Comparison of ENCODE assay signal across 1 cellular context in the genomic region with DNA sequence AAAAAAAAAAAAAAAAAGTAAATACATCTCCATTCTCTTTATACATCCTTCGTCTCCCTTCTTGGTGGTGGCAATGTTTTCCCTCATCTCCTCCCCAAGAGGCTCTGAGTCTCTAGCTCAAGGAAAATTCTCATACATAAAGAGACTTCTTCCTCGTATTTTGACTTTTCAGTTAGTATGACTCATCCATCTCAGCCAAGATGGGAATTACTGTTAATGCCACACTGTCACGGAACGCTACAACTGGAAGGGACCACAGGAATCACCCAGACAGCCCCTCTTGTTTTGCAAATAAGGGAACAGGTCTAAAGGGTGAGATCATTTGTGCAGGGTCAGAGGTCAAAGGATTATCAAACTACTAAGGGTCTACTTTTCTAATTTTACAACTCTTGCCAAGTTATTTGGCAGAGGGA.
TF ChIP-seq lines count a peak whose summit lies in the region.

No MANE protein-coding gene starts in this region.

TF ChIP-seq in HEK293, 187 proteins besides CTCF, POLR2A, EP300 and RAD21 (continued from another document):
- TF ChIP-seq ZNF660 (tag by site-specific recombination; IDR thresholded peaks at IDR 0.05) (peak; percentile 65; the same call in 1 of the 2 replicates), ZNF433 (tag by site-specific recombination; IDR thresholded peaks at IDR 0.05; ENCODE audit: low read depth) (no peak), ZBTB7A (tag by site-specific recombination; IDR thresholded peaks at IDR 0.05; ENCODE audit: low read depth) (no peak), ZNF555 (tag by site-specific recombination; conservative IDR thresholded peaks at IDR 0.05) (no peak), ZNF560 (tag by site-specific recombination; IDR thresholded peaks at IDR 0.05; ENCODE audit: borderline replicate concordance) (no peak), MEIS1 (CRISPR knock-in tag; IDR thresholded peaks at IDR 0.05; ENCODE audit: borderline replicate concordance) (no peak)
- TF ChIP-seq, protein P1, sequence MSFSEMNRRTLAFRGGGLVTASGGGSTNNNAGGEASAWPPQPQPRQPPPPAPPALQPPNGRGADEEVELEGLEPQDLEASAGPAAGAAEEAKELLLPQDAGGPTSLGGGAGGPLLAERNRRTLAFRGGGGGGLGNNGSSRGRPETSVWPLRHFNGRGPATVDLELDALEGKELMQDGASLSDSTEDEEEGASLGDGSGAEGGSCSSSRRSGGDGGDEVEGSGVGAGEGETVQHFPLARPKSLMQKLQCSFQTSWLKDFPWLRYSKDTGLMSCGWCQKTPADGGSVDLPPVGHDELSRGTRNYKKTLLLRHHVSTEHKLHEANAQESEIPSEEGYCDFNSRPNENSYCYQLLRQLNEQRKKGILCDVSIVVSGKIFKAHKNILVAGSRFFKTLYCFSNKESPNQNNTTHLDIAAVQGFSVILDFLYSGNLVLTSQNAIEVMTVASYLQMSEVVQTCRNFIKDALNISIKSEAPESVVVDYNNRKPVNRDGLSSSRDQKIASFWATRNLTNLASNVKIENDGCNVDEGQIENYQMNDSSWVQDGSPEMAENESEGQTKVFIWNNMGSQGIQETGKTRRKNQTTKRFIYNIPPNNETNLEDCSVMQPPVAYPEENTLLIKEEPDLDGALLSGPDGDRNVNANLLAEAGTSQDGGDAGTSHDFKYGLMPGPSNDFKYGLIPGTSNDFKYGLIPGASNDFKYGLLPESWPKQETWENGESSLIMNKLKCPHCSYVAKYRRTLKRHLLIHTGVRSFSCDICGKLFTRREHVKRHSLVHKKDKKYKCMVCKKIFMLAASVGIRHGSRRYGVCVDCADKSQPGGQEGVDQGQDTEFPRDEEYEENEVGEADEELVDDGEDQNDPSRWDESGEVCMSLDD (tag by site-specific recombination; IDR thresholded peaks at IDR 0.05), result no peak
